15 cellular contexts compared by ENCODE assay signal in the genomic region with DNA sequence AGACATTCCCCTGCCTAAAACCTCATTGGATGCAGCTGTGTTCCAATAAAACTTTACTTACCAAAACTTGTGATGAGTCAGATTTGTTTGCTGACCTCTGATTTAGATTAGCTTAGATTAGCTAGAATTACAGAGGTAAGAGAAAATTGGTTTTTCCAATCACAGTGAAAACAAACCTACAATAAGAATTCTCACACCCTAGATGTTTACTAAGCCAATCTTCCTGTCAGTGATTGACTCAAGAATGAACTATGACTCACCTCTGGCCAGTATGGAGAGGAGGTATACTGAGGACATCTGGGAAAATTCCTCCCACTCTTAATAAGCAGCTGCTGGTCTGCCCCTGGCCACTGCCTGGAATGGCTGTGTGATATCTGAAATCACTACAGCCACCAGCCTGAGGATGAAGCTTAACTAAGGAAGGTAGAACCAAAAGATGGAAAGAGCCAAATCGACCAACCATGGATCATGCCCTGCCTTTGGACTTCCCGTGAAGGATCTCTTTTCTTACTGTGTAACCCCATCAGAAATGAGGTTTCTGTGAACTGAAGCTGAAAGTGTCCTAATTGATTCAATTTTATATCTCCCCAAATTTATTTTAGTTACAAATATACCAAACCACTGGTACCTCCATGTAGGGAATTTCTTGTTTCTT. TPM values are rescaled to one million over a fixed set of nuclear protein-coding genes. Genes with fewer than 3 reads are reported as not detected.
DNase-seq lines count a peak whose midpoint lies in the region; ATAC-seq and TF ChIP-seq lines count a peak whose summit lies in the region.
"Had no signal": no experiment of that assay in that cellular context is flagged by ENCODE, and none has a peak within 500 bp of the region (broad histone marks: within the 10 kb centered on the region; RNA-seq: fewer than 3 reads in every experiment).

No MANE protein-coding gene starts in this region.

- no peaks in the 10 kb centered on the region for H3K36me3 Mint-ChIP-seq in stimulated activated effector memory CD8-positive, alpha-beta T cell treated with anti-CD3 and anti-CD28 coated beads, Interleukin-12 subunit alpha, Interleukin-12 subunit beta, amount 100 ng/mL, for 72 hours
- peaks cover 2% of the 10 kb centered on the region for H3K36me3 Mint-ChIP-seq in chondrocyte (ENCODE audit: low read depth)

- TF ChIP-seq CTCF in fibroblast of mammary gland (conservative IDR thresholded peaks at IDR 0.05; ENCODE audit: control insufficient read depth, insufficient read depth, low read depth, low read length) (no peak), chondrocyte (IDR thresholded peaks at IDR 0.05) (no peak)

- H3K9me3 Mint-ChIP-seq in stimulated activated effector memory CD8-positive, alpha-beta T cell treated with anti-CD3 and anti-CD28 coated beads, Interleukin-12 subunit alpha, Interleukin-12 subunit beta, amount 100 ng/mL, for 72 hours: no peaks in the 10 kb centered on the region
- peaks cover 6% of the 10 kb centered on the region for H3K9me3 Mint-ChIP-seq in chondrocyte (ENCODE audit: low read depth)

- no peaks in the 10 kb centered on the region for H3K4me1 Mint-ChIP-seq in stimulated activated effector memory CD8-positive, alpha-beta T cell treated with anti-CD3 and anti-CD28 coated beads, Interleukin-12 subunit alpha, Interleukin-12 subunit beta, amount 100 ng/mL, for 72 hours
- peaks cover 17% of the 10 kb centered on the region for H3K4me1 Mint-ChIP-seq in chondrocyte (ENCODE audit: low read depth)

- DNase-seq in DMS53 (lab: John Stamatoyannopoulos, UW) (peak; percentile 35), DMS53 treated with DMSO at 0.1 percent for 48 hours (lab: John Stamatoyannopoulos, UW; ENCODE audit: unreplicated experiment) (no peak), RKO (ENCODE audit: low spot score) (peak; percentile 64), fibroblast of mammary gland (ENCODE audit: low read depth) (peak; percentile 80), chondrocyte (ENCODE audit: low spot score) (no peak), DMS153 treated with DMSO at 0.1 percent for 48 hours (lab: John Stamatoyannopoulos, UW; ENCODE audit: unreplicated experiment) (no peak), NCI-H187 treated with DMSO at 0.1 percent for 48 hours (lab: John Stamatoyannopoulos, UW) (no peak)
- DNase-seq in stimulated activated effector memory CD8-positive, alpha-beta T cell treated with anti-CD3 and anti-CD28 coated beads, Interleukin-12 subunit alpha, Interleukin-12 subunit beta, amount 100 ng/mL, for 72 hours (ENCODE audit: low spot score in 2 of 2): no peak
- DNase-seq: activated naive CD4-positive, alpha-beta T cell treated with anti-CD3 and anti-CD28 coated beads, Interleukin-2, amount 50 U/mL, for 16 hours; head of caudate nucleus; NCI-H1694; retina had no signal

- peak; percentile 40 for ATAC-seq in stimulated activated effector memory CD8-positive, alpha-beta T cell treated with anti-CD3 and anti-CD28 coated beads, Interleukin-12 subunit alpha, Interleukin-12 subunit beta, amount 100 ng/mL, for 72 hours

- H3K4me3 ChIP-seq in fibroblast of mammary gland (ENCODE audit: control insufficient read depth, low read depth, low read length): no peak overlapping the region

- no peak overlapping the region for H3K4me3 Mint-ChIP-seq in stimulated activated effector memory CD8-positive, alpha-beta T cell treated with anti-CD3 and anti-CD28 coated beads, Interleukin-12 subunit alpha, Interleukin-12 subunit beta, amount 100 ng/mL, for 72 hours
- no peak overlapping the region for H3K4me3 Mint-ChIP-seq in chondrocyte (ENCODE audit: unreplicated experiment)
- H3K4me3 Mint-ChIP-seq: dendritic cell treated with granulocyte-macrophage colony-stimulating factor and Interleukin-4, amounts not matched to agents 40 ng/mL and 50 ng/mL, for 4 days had no signal

- no peak overlapping the region for H3K27ac Mint-ChIP-seq in stimulated activated effector memory CD8-positive, alpha-beta T cell treated with anti-CD3 and anti-CD28 coated beads, Interleukin-12 subunit alpha, Interleukin-12 subunit beta, amount 100 ng/mL, for 72 hours
- H3K27ac Mint-ChIP-seq in chondrocyte (ENCODE audit: unreplicated experiment): no peak overlapping the region
- H3K27ac Mint-ChIP-seq: dendritic cell treated with granulocyte-macrophage colony-stimulating factor and Interleukin-4, amounts not matched to agents 40 ng/mL and 50 ng/mL, for 4 days had no signal

- H3K27me3 Mint-ChIP-seq in chondrocyte (ENCODE audit: low read depth): no peaks in the 10 kb centered on the region

RNA-seq across cellular contexts. Expression of gene GHSR, which starts 19.0 kb away (rescaled TPM):
- not detected in 3 replicates for total RNA-seq in chondrocyte
- total RNA-seq: G401, mesenteric fat pad had no signal

RNA-seq across cellular contexts. Expression of gene TNFSF10, which starts 55.9 kb away (rescaled TPM):
- not detected in 3 replicates for total RNA-seq in chondrocyte
- total RNA-seq: G401 had no signal

Comparison
In these comparisons a context has a peak if more than half of its experiments do, and no peak if none do; other contexts are left out.
1. DNase-seq: peak in DMS53 (single experiment), RKO (single experiment) and fibroblast of mammary gland (single experiment); none in DMS53 treated with DMSO at 0.1 percent for 48 hours (single experiment), stimulated activated effector memory CD8-positive, alpha-beta T cell treated with anti-CD3 and anti-CD28 coated beads, Interleukin-12 subunit alpha, Interleukin-12 subunit beta, amount 100 ng/mL, for 72 hours (0 of 2), chondrocyte (single experiment), DMS153 treated with DMSO at 0.1 percent for 48 hours (single experiment) and NCI-H187 treated with DMSO at 0.1 percent for 48 hours (single experiment).